1 cellular context compared by ENCODE assay signal in the genomic region with DNA sequence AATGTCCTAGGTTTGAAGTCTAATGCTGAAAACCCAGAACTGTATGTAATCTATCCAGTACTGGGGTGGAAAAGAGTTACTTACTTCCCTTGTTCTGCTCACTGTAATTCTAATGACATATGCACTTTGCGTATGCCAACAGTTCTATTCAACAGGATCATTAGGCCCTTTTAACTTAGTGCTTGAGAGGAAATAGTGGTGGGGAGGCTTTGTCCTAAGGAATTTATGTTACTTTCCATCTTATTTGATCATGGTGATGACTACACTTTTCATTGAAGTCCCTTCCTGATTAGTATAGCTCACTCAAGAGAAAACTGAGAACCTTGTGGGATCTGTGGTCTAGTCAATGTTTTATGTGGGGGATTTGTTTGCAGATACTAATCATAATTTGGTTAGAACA.
TF ChIP-seq lines count a peak whose summit lies in the region.

No MANE protein-coding gene starts in this region.

TF ChIP-seq in WTC11, 78 proteins besides CTCF, POLR2A, EP300 and RAD21 (continued from another document):
- TF ChIP-seq, protein P1, sequence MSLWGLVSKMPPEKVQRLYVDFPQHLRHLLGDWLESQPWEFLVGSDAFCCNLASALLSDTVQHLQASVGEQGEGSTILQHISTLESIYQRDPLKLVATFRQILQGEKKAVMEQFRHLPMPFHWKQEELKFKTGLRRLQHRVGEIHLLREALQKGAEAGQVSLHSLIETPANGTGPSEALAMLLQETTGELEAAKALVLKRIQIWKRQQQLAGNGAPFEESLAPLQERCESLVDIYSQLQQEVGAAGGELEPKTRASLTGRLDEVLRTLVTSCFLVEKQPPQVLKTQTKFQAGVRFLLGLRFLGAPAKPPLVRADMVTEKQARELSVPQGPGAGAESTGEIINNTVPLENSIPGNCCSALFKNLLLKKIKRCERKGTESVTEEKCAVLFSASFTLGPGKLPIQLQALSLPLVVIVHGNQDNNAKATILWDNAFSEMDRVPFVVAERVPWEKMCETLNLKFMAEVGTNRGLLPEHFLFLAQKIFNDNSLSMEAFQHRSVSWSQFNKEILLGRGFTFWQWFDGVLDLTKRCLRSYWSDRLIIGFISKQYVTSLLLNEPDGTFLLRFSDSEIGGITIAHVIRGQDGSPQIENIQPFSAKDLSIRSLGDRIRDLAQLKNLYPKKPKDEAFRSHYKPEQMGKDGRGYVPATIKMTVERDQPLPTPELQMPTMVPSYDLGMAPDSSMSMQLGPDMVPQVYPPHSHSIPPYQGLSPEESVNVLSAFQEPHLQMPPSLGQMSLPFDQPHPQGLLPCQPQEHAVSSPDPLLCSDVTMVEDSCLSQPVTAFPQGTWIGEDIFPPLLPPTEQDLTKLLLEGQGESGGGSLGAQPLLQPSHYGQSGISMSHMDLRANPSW (CRISPR knock-in tag; conservative IDR thresholded peaks at IDR 0.05; ENCODE audit: low read depth): no peak
- TF ChIP-seq NR1H2 (CRISPR knock-in tag; IDR thresholded peaks at IDR 0.05) (no peak), ZNF396 (CRISPR knock-in tag; IDR thresholded peaks at IDR 0.05; ENCODE audit: borderline replicate concordance) (no peak), CDX4 (CRISPR knock-in tag; IDR thresholded peaks at IDR 0.05; ENCODE audit: borderline replicate concordance) (no peak), MYBL2 (CRISPR knock-in tag; IDR thresholded peaks at IDR 0.05) (no peak), SP1 (CRISPR knock-in tag; conservative IDR thresholded peaks at IDR 0.05) (no peak)
- TF ChIP-seq, protein P2, sequence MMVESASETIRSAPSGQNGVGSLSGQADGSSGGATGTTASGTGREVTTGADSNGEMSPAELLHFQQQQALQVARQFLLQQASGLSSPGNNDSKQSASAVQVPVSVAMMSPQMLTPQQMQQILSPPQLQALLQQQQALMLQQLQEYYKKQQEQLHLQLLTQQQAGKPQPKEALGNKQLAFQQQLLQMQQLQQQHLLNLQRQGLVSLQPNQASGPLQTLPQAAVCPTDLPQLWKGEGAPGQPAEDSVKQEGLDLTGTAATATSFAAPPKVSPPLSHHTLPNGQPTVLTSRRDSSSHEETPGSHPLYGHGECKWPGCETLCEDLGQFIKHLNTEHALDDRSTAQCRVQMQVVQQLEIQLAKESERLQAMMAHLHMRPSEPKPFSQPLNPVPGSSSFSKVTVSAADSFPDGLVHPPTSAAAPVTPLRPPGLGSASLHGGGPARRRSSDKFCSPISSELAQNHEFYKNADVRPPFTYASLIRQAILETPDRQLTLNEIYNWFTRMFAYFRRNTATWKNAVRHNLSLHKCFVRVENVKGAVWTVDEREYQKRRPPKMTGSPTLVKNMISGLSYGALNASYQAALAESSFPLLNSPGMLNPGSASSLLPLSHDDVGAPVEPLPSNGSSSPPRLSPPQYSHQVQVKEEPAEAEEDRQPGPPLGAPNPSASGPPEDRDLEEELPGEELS (CRISPR knock-in tag; IDR thresholded peaks at IDR 0.05): no peak
